In the genomic region with DNA sequence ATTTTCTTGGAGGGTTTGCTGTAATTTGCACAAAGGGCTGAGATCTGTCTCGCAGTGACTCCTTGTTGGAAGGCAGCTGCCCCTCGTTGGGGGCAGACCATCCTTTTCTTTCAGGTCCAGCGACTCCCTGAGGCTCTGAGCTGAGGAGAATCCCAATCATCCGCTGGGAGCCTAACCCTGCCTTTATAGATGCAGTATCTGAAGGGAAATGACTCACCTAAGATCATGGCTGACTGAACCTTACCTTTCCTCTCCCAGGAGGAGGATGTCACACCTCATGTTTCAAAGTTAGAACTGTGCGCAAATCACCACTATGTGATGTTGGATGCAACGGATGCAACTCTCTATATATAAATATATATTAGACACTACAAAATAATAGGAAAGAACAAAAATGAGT, we compare ENCODE assay signal across 20 cellular contexts. TPM values are rescaled to one million over a fixed set of nuclear protein-coding genes. Genes with fewer than 3 reads are reported as not detected.
DNase-seq lines count a peak whose midpoint lies in the region; ATAC-seq and TF ChIP-seq lines count a peak whose summit lies in the region.
"Had no signal": no experiment of that assay in that cellular context is flagged by ENCODE, and none has a peak within 500 bp of the region (broad histone marks: within the 10 kb centered on the region; RNA-seq: fewer than 3 reads in every experiment).

No MANE protein-coding gene starts in this region.

- H3K27ac Mint-ChIP-seq in glutamatergic neuron (ENCODE audit: unreplicated experiment) = peak overlapping the region; percentile 22
- H3K27ac Mint-ChIP-seq in stimulated activated effector memory CD8-positive, alpha-beta T cell treated with anti-CD3 and anti-CD28 coated beads, Interleukin-12 subunit alpha, Interleukin-12 subunit beta, amount 100 ng/mL, for 72 hours = no peak overlapping the region
- H3K27ac Mint-ChIP-seq: activated naive CD4-positive, alpha-beta T cell treated with anti-CD3 and anti-CD28 coated beads, Interleukin-2, amount 50 U/mL, for 72 hours; activated T-cell treated with anti-CD3 and anti-CD28 coated beads, Interleukin-2, amount 50 U/mL, for 72 hours; naive thymus-derived CD4-positive, alpha-beta T cell; T-helper 17 cell had no signal

- H3K27ac ChIP-seq in RWPE1 (no peak overlapping the region), substantia nigra (ENCODE audit: low read depth, low read length, poor library complexity, severe bottlenecking) (no peak overlapping the region)
- H3K27ac ChIP-seq: gastroesophageal sphincter, WERI-Rb-1 had no signal

- H3K27me3 Mint-ChIP-seq in glutamatergic neuron (ENCODE audit: unreplicated experiment) = peaks cover 15% of the 10 kb centered on the region

- peaks cover 4% of the 10 kb centered on the region for H3K9me3 Mint-ChIP-seq in glutamatergic neuron (ENCODE audit: unreplicated experiment)
- no peaks in the 10 kb centered on the region for H3K9me3 Mint-ChIP-seq in stimulated activated effector memory CD8-positive, alpha-beta T cell treated with anti-CD3 and anti-CD28 coated beads, Interleukin-12 subunit alpha, Interleukin-12 subunit beta, amount 100 ng/mL, for 72 hours
- H3K9me3 Mint-ChIP-seq: activated naive CD4-positive, alpha-beta T cell treated with anti-CD3 and anti-CD28 coated beads, Interleukin-2, amount 50 U/mL, for 72 hours; activated T-cell treated with anti-CD3 and anti-CD28 coated beads, Interleukin-2, amount 50 U/mL, for 72 hours; naive thymus-derived CD4-positive, alpha-beta T cell had no signal

- peaks cover 23% of the 10 kb centered on the region for H3K4me1 Mint-ChIP-seq in glutamatergic neuron (ENCODE audit: low read depth, unreplicated experiment)
- peaks cover 32% of the 10 kb centered on the region for H3K4me1 Mint-ChIP-seq in stimulated activated effector memory CD8-positive, alpha-beta T cell treated with anti-CD3 and anti-CD28 coated beads, Interleukin-12 subunit alpha, Interleukin-12 subunit beta, amount 100 ng/mL, for 72 hours

- no peaks in the 10 kb centered on the region for H3K36me3 Mint-ChIP-seq in glutamatergic neuron (ENCODE audit: unreplicated experiment)
- H3K36me3 Mint-ChIP-seq in stimulated activated effector memory CD8-positive, alpha-beta T cell treated with anti-CD3 and anti-CD28 coated beads, Interleukin-12 subunit alpha, Interleukin-12 subunit beta, amount 100 ng/mL, for 72 hours = peaks cover 6% of the 10 kb centered on the region
- H3K36me3 Mint-ChIP-seq: activated naive CD4-positive, alpha-beta T cell treated with anti-CD3 and anti-CD28 coated beads, Interleukin-2, amount 50 U/mL, for 72 hours had no signal

- POLR2A ChIA-PET in RWPE1 (lab: Yijun Ruan, JAX; ENCODE audit: low non-redundant PET) = no interaction called here

- DNase-seq in activated CD8-positive, alpha-beta memory T cell treated with anti-CD3 and anti-CD28 coated beads, Interleukin-2, amount 50 U/mL, for 48 hours = peak; percentile 40
- no peak for DNase-seq in activated CD8-positive, alpha-beta memory T cell treated with anti-CD3 and anti-CD28 coated beads, Interleukin-2, amount 50 U/mL, for 4 hours
- DNase-seq in RWPE1 (ENCODE audit: low spot score) (peak; percentile 69), glutamatergic neuron (no peak), NCI-H2081 (lab: John Stamatoyannopoulos, UW) (no peak), substantia nigra (lab: John Stamatoyannopoulos, UW) (no peak), COLO668 (lab: John Stamatoyannopoulos, UW; ENCODE audit: unreplicated experiment) (no peak)
- DNase-seq in stimulated activated effector memory CD8-positive, alpha-beta T cell treated with anti-CD3 and anti-CD28 coated beads, Interleukin-12 subunit alpha, Interleukin-12 subunit beta, amount 100 ng/mL, for 72 hours (ENCODE audit: low spot score in 2 of 2) = no peak
- DNase-seq: activated CD4-positive, alpha-beta T cell treated with anti-CD3 and anti-CD28 coated beads, Interleukin-2, amount 50 U/mL, for 48 hours; activated T-cell treated with anti-CD3 and anti-CD28 coated beads, Interleukin-2, amount 50 U/mL, for 72 hours; DMS79; IMR-90; naive thymus-derived CD4-positive, alpha-beta T cell; NCI-H1930; NCI-H510A treated with DMSO at 0.1 percent for 48 hours; stimulated activated CD4-positive, alpha-beta T cell treated with anti-CD3 and anti-CD28 coated beads, Interleukin-4, amount 100 ng/mL, for 1 hour; T-helper 17 cell; WERI-Rb-1 had no signal

- CTCF ChIA-PET in RWPE1 (lab: Yijun Ruan, JAX) = interaction anchor here (0.7 kb wide), 1 partner anchor 120 kb away, joined by 3 read pairs; no protein-coding TSS in a partner anchor

- no peak for TF ChIP-seq CTCF in RWPE1 (conservative IDR thresholded peaks at IDR 0.05; ENCODE audit: low read depth)
- TF ChIP-seq CTCF in glutamatergic neuron (IDR thresholded peaks at IDR 0.05; ENCODE audit: partially characterized antibody, unreplicated experiment) = no peak

- peak; percentile 52 for ATAC-seq in stimulated activated effector memory CD8-positive, alpha-beta T cell treated with anti-CD3 and anti-CD28 coated beads, Interleukin-12 subunit alpha, Interleukin-12 subunit beta, amount 100 ng/mL, for 72 hours
- ATAC-seq: gastroesophageal sphincter, T-helper 17 cell had no signal

- peak overlapping the region; percentile 57 for H3K4me3 Mint-ChIP-seq in glutamatergic neuron (ENCODE audit: unreplicated experiment)
- H3K4me3 Mint-ChIP-seq in stimulated activated effector memory CD8-positive, alpha-beta T cell treated with anti-CD3 and anti-CD28 coated beads, Interleukin-12 subunit alpha, Interleukin-12 subunit beta, amount 100 ng/mL, for 72 hours = no peak overlapping the region
- H3K4me3 Mint-ChIP-seq: activated T-cell treated with anti-CD3 and anti-CD28 coated beads, Interleukin-2, amount 50 U/mL, for 72 hours; T-helper 17 cell had no signal

RNA-seq across cellular contexts. Expression of a gene that starts 36.4 kb away (rescaled TPM):
- total RNA-seq in glutamatergic neuron (ENCODE audit: unreplicated experiment) = 48.1 TPM

Comparison
In these comparisons a context has a peak if more than half of its experiments do, and no peak if none do; other contexts are left out.
1. DNase-seq: peak in activated CD8-positive, alpha-beta memory T cell treated with anti-CD3 and anti-CD28 coated beads, Interleukin-2, amount 50 U/mL, for 48 hours (single experiment) and RWPE1 (single experiment); none in activated CD8-positive, alpha-beta memory T cell treated with anti-CD3 and anti-CD28 coated beads, Interleukin-2, amount 50 U/mL, for 4 hours (single experiment), glutamatergic neuron (single experiment), stimulated activated effector memory CD8-positive, alpha-beta T cell treated with anti-CD3 and anti-CD28 coated beads, Interleukin-12 subunit alpha, Interleukin-12 subunit beta, amount 100 ng/mL, for 72 hours (0 of 2), NCI-H2081 (0 of 2), substantia nigra (0 of 49) and COLO668 (single experiment).